32 cellular contexts compared by ENCODE assay signal in genomic region chr2:77566131-77566530, GRCh38. TPM values are rescaled to one million over a fixed set of nuclear protein-coding genes. Genes with fewer than 3 reads are reported as not detected.
"Had no signal": no experiment of that assay in that cellular context is flagged by ENCODE, and none has a peak within 500 bp of the region (broad histone marks: within the 10 kb centered on the region; RNA-seq: fewer than 3 reads in every experiment).

No MANE protein-coding gene starts in this region.

- FAIRE-seq: endothelial cell of umbilical vein, TTC549 had no signal

- H3K9me3 ChIP-seq: ascending aorta, gastroesophageal sphincter, neutrophil, upper lobe of left lung had no signal

- DNase-seq: activated CD4-positive, alpha-beta T cell treated with anti-CD3 and anti-CD28 coated beads for 4 hours; activated CD4-positive, alpha-beta T cell treated with anti-CD3 and anti-CD28 coated beads, Interleukin-2, amount 50 U/mL, for 4 hours; activated effector memory CD4-positive, alpha-beta T cell treated with Interleukin-2 at 50 U/mL for 16 hours; activated naive CD4-positive, alpha-beta T cell treated with Interleukin-2 at 50 U/mL for 16 hours; activated T-cell treated with anti-CD3 and anti-CD28 coated beads for 4 hours; central memory CD4-positive, alpha-beta T cell; head of caudate nucleus; hypothalamus; immature natural killer cell; left cardiac atrium; left ventricle myocardium superior; naive B cell; nephron progenitor cell; retina; stimulated activated CD4-positive, alpha-beta T cell treated with anti-CD3 and anti-CD28 coated beads, Interleukin-12 subunit alpha, Interleukin-12 subunit beta, amount 100 ng/mL, for 4 hours; stimulated activated CD4-positive, alpha-beta T cell treated with anti-CD3 and anti-CD28 coated beads, Interleukin-4, amount 100 ng/mL, for 1 hour; stimulated activated naive CD8-positive, alpha-beta T cell treated with anti-CD3 and anti-CD28 coated beads, Interleukin-15, amount 100 ng/mL, for 72 hours; substantia nigra; T-helper 9 cell; upper lobe of left lung had no signal

- H3K4me1 ChIP-seq: ascending aorta, gastroesophageal sphincter, upper lobe of left lung had no signal

- H3K4me3 ChIP-seq: ascending aorta, gastroesophageal sphincter, skin epidermis, upper lobe of left lung had no signal

- H3K27ac ChIP-seq: ascending aorta, gastroesophageal sphincter, neutrophil, skin epidermis, upper lobe of left lung, VCaP had no signal

- H3K27me3 ChIP-seq: ascending aorta, gastroesophageal sphincter, neutrophil, upper lobe of left lung had no signal

- H3K36me3 ChIP-seq: ascending aorta, gastroesophageal sphincter, neutrophil, upper lobe of left lung had no signal

RNA-seq across cellular contexts. Expression of gene LRRTM4, which starts 44.0 kb away (rescaled TPM):
- total RNA-seq: ascending aorta, endothelial cell of umbilical vein, fibroblast of lung, fibroblast of villous mesenchyme, lung microvascular endothelial cell, osteocyte had no signal
- polyA plus RNA-seq: endothelial cell of umbilical vein, esophagus, immature natural killer cell had no signal
